Comparison of ENCODE assay signal across 1 cellular context in the genomic region with DNA sequence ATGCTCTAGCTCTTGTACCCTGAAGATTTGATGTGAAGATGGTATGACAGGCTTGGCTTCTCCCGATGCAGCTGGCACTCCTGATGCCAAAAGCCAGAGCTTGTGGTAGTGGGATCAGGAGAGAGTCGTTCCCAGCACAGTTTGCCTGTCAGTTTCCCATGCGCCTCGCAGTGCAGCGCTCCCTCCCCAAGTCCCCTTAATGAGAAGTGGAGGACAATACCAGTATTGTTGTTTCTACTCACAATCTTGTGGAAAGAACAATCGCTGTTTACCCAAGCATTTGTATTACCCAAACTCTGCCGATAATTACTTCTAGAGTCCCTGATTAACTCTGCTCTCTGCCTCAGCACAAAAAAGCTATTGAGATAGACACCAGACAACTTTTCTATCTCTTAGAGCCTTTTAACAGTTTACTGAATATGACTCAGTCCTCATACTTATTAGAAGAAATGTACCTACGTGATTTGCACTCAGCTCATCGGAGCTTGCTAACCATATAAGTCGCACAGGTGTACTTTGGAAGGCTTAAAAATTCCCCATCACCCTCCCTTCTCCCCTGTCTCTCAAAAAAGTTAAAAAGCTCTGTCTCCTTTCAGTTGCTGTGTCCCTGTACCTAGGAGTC.
TF ChIP-seq lines count a peak whose summit lies in the region.

No MANE protein-coding gene starts in this region.

TF ChIP-seq in SK-N-SH, 30 proteins besides CTCF, POLR2A, EP300 and RAD21 (continued from another document):
- TF ChIP-seq, protein P1, sequence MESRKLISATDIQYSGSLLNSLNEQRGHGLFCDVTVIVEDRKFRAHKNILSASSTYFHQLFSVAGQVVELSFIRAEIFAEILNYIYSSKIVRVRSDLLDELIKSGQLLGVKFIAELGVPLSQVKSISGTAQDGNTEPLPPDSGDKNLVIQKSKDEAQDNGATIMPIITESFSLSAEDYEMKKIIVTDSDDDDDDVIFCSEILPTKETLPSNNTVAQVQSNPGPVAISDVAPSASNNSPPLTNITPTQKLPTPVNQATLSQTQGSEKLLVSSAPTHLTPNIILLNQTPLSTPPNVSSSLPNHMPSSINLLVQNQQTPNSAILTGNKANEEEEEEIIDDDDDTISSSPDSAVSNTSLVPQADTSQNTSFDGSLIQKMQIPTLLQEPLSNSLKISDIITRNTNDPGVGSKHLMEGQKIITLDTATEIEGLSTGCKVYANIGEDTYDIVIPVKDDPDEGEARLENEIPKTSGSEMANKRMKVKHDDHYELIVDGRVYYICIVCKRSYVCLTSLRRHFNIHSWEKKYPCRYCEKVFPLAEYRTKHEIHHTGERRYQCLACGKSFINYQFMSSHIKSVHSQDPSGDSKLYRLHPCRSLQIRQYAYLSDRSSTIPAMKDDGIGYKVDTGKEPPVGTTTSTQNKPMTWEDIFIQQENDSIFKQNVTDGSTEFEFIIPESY (IDR thresholded peaks at IDR 0.05; ENCODE audit: borderline replicate concordance, low read depth): no peak
- TF ChIP-seq SMC3 (IDR thresholded peaks at IDR 0.05; ENCODE audit: low read depth, low read length) (no peak), TCF12 (IDR thresholded peaks at IDR 0.05) (no peak)
- TF ChIP-seq, protein P2, sequence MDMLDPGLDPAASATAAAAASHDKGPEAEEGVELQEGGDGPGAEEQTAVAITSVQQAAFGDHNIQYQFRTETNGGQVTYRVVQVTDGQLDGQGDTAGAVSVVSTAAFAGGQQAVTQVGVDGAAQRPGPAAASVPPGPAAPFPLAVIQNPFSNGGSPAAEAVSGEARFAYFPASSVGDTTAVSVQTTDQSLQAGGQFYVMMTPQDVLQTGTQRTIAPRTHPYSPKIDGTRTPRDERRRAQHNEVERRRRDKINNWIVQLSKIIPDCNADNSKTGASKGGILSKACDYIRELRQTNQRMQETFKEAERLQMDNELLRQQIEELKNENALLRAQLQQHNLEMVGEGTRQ (IDR thresholded peaks at IDR 0.05; ENCODE audit: borderline replicate concordance, low read depth, low read length): no peak
- TF ChIP-seq, protein P3, sequence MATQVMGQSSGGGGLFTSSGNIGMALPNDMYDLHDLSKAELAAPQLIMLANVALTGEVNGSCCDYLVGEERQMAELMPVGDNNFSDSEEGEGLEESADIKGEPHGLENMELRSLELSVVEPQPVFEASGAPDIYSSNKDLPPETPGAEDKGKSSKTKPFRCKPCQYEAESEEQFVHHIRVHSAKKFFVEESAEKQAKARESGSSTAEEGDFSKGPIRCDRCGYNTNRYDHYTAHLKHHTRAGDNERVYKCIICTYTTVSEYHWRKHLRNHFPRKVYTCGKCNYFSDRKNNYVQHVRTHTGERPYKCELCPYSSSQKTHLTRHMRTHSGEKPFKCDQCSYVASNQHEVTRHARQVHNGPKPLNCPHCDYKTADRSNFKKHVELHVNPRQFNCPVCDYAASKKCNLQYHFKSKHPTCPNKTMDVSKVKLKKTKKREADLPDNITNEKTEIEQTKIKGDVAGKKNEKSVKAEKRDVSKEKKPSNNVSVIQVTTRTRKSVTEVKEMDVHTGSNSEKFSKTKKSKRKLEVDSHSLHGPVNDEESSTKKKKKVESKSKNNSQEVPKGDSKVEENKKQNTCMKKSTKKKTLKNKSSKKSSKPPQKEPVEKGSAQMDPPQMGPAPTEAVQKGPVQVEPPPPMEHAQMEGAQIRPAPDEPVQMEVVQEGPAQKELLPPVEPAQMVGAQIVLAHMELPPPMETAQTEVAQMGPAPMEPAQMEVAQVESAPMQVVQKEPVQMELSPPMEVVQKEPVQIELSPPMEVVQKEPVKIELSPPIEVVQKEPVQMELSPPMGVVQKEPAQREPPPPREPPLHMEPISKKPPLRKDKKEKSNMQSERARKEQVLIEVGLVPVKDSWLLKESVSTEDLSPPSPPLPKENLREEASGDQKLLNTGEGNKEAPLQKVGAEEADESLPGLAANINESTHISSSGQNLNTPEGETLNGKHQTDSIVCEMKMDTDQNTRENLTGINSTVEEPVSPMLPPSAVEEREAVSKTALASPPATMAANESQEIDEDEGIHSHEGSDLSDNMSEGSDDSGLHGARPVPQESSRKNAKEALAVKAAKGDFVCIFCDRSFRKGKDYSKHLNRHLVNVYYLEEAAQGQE (IDR thresholded peaks at IDR 0.05; ENCODE audit: low read depth, low read length): no peak
